10 cellular contexts compared by ENCODE assay signal in the genomic region with DNA sequence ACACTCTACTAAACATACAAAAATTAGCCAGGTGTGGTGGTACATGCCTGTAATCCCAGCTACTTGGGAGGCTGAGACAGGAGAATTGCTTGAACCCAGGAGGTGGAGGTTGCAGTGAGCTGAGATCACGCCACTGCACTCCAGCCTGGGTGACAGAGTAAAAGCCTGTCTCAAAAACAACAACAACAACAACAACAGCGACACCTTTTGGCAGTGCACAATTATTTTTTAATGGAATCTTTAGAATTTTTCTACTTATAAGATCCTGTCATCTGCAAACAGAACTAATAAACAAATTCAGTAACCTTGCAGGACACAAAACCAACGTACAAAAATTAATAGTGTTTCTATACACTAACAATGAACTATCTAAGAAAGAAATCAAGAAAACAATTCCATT. TPM values are rescaled to one million over a fixed set of nuclear protein-coding genes. Genes with fewer than 3 reads are reported as not detected.
DNase-seq lines count a peak whose midpoint lies in the region; ATAC-seq, FAIRE-seq and TF ChIP-seq lines count a peak whose summit lies in the region.
"Not testable (repeated sequence)": the region's sequence is repeated elsewhere in the genome, so short reads cannot be mapped to it uniquely, and the experiment has no call there.
"Had no signal": no experiment of that assay in that cellular context is flagged by ENCODE, and none has a peak within 500 bp of the region (broad histone marks: within the 10 kb centered on the region; RNA-seq: fewer than 3 reads in every experiment).

No MANE protein-coding gene starts in this region.

- H3K27ac Mint-ChIP-seq in natural killer cell, result not testable (repeated sequence)

- not testable (repeated sequence) for H3K9me2 ChIP-seq in SU-DHL-6 (replicated peaks; ENCODE audit: insufficient read depth, low read length)

- in situ Hi-C loops in KBM-7 (cut with MboI; ENCODE audit: low pct_unique_long_range_greater_than_20kb, low sequenced_read_pairs), result not testable (repeated sequence)

- not testable (repeated sequence) for ATAC-seq in heart right ventricle, natural killer cell

- not testable (repeated sequence) for H3K27me3 ChIP-seq in SU-DHL-6 (ENCODE audit: low read length); heart right ventricle

- DNase-seq in GM12865 (ENCODE audit: low read depth), result peak; percentile 46
- peak; percentile 28 for DNase-seq in KBM-7
- peak; percentile 22 for DNase-seq in NCI-H460 (ENCODE audit: extremely low read depth, low read depth)
- DNase-seq in cardiac fibroblast (ENCODE audit: low read depth in 2 of 2), result peak; percentile 30 to 33
- not testable (repeated sequence) for DNase-seq in heart right ventricle, natural killer cell

- H2AFZ ChIP-seq in SU-DHL-6 (ENCODE audit: low read depth, low read length, severe bottlenecking), result not testable (repeated sequence)

- 29 to 32% methylated on average over 3 of the region's 3 CpGs for WGBS in heart right ventricle, 2 donors

- not testable (repeated sequence) for H3K4me2 ChIP-seq in SU-DHL-6 (ENCODE audit: low read depth, low read length, poor library complexity, severe bottlenecking)

- FAIRE-seq in A204.1 (lab: Jason Lieb, UNC), result peak; percentile 53

- H3K4me1 ChIP-seq in heart right ventricle, result not testable (repeated sequence)

- H3F3A ChIP-seq in SU-DHL-6 (ENCODE audit: insufficient read depth), result not testable (repeated sequence)

- not testable (repeated sequence) for H3K36me3 Mint-ChIP-seq in natural killer cell

- H3K4me3 ChIP-seq in GM12865 (ENCODE audit: low read depth, low read length); SU-DHL-6 (ENCODE audit: insufficient read depth, low read length, poor library complexity, severe bottlenecking); cardiac fibroblast (replicated peaks in 1 of 2; ENCODE audit: low read depth in 2 of 2, low read length in 2 of 2); heart right ventricle: not testable (repeated sequence)

- H3K9me3 Mint-ChIP-seq in natural killer cell, result not testable (repeated sequence)

- not testable (repeated sequence) for H4K20me1 ChIP-seq in SU-DHL-6 (ENCODE audit: low read depth, low read length)

- not testable (repeated sequence) for H3K36me3 ChIP-seq in SU-DHL-6 (ENCODE audit: low read length); heart right ventricle

- H3K9ac ChIP-seq in SU-DHL-6 (ENCODE audit: low read length), result not testable (repeated sequence)

- H3K4me1 Mint-ChIP-seq in natural killer cell, result not testable (repeated sequence)

- peak; percentile 38 for TF ChIP-seq CTCF in GM12865 (IDR thresholded peaks at IDR 0.05; ENCODE audit: insufficient read depth, low read depth, low read length, missing control alignments)
- peak; percentile 32 for TF ChIP-seq CTCF in SU-DHL-6 (IDR thresholded peaks at IDR 0.05; ENCODE audit: insufficient read depth, low read length, poor library complexity, severe bottlenecking)
- not testable (repeated sequence) for TF ChIP-seq CTCF in cardiac fibroblast (IDR thresholded peaks at IDR 0.05; ENCODE audit: low read depth, low read length)
- peak in 6 of 9 donors; percentile 28 to 41 (median 33) for TF ChIP-seq CTCF in heart right ventricle (IDR thresholded peaks at IDR 0.05)
- peak; percentile 39 for TF ChIP-seq CTCF in natural killer cell (IDR thresholded peaks at IDR 0.05)

- H3K79me2 ChIP-seq in SU-DHL-6 (ENCODE audit: insufficient read depth, low read length), result not testable (repeated sequence)

- not testable (repeated sequence) for H3K4me3 Mint-ChIP-seq in natural killer cell

- H3K27ac ChIP-seq in SU-DHL-6 (ENCODE audit: low read depth, low read length); heart right ventricle: not testable (repeated sequence)

- not testable (repeated sequence) for H3K9me3 ChIP-seq in SU-DHL-6 (ENCODE audit: insufficient read depth, low read length); heart right ventricle

- H3K27me3 Mint-ChIP-seq in natural killer cell (ENCODE audit: low read depth in 2 of 2), result not testable (repeated sequence)

- intact Hi-C loops in heart right ventricle (cut with DNase I), result not testable (repeated sequence)
- intact Hi-C loops in natural killer cell (cut with micrococcal nuclease), result loop anchor here (10.0 kb wide), 1 partner anchor 803 kb away; no protein-coding TSS in a partner anchor

RNA-seq across cellular contexts. Expression of gene ACSM1, which starts 10.6 kb away (rescaled TPM):
- total RNA-seq in NCI-H460 (2014; rRNA removed; shearing (Covaris generic)), result not detected in 2 replicates
- not detected in 2 replicates for polyA plus RNA-seq in NCI-H460 (2014; cell fraction: nucleus; rRNA removed)
- under 1 TPM in 4 of 10 donors, not detected in 6; 0.13 to 0.49 (median 0.33) TPM for total RNA-seq in heart right ventricle
- polyA plus RNA-seq in heart right ventricle, result under 1 TPM in 1 of 2 donors, not detected in 1; 0.06 TPM
- under 1 TPM; 0.19 to 0.41 (median 0.35) TPM for total RNA-seq in natural killer cell
- total RNA-seq: GM23248, occipital lobe had no signal
- polyA plus RNA-seq: GM23248 had no signal

RNA-seq across cellular contexts. Expression of gene THUMPD1, which starts 33.5 kb away (rescaled TPM):
- total RNA-seq in NCI-H460 (2014; rRNA removed; shearing (Covaris generic)), result 63.6 and 65.1 TPM in 2 replicates
- 27.0 and 37.9 TPM in 2 replicates for polyA plus RNA-seq in NCI-H460 (2014; cell fraction: nucleus; rRNA removed)
- total RNA-seq in heart right ventricle (10 to 100 TPM; 15.5 to 20.9 (median 19.2) TPM), natural killer cell (10 to 100 TPM; 86.1 to 92.2 (median 87.1) TPM)
- polyA plus RNA-seq in heart right ventricle, result 10 to 100 TPM in 1 of 2 donors, 1 to 10 TPM in 1; 7.5 to 14.2 TPM

RNA-seq across cellular contexts. Expression of gene ACSM3, which starts 55.7 kb away (rescaled TPM):
- 1.6 and 2.1 TPM in 2 replicates for total RNA-seq in NCI-H460 (2014; rRNA removed; shearing (Covaris generic))
- polyA plus RNA-seq in NCI-H460 (2014; cell fraction: nucleus; rRNA removed), result 2.6 and 4.4 TPM in 2 replicates
- total RNA-seq in heart right ventricle (10 to 100 TPM in 2 of 10 donors, 1 to 10 TPM in 8; 2.3 to 13.1 (median 5.9) TPM), natural killer cell (1 to 10 TPM; 3.7 to 4.4 (median 4.4) TPM)
- 10 to 100 TPM in 1 of 2 donors, 1 to 10 TPM in 1; 3.8 to 45.1 TPM for polyA plus RNA-seq in heart right ventricle
